ENCODE assay signal across 22 cellular contexts in genomic region chr7:6156734-6157133, GRCh38.
"Had no signal": no experiment of that assay in that cellular context is flagged by ENCODE, and none has a peak within 500 bp of the region (broad histone marks: within the 10 kb centered on the region; RNA-seq: fewer than 3 reads in every experiment).

No MANE protein-coding gene starts in this region.

- H3K9ac ChIP-seq: neural progenitor cell had no signal

- H3K4me3 Mint-ChIP-seq: immature natural killer cell; memory B cell; natural killer cell; neural progenitor cell; stimulated activated effector memory CD8-positive, alpha-beta T cell treated with anti-CD3 and anti-CD28 coated beads, Interleukin-12 subunit alpha, Interleukin-12 subunit beta, amount 100 ng/mL, for 72 hours had no signal

- H3K9me3 Mint-ChIP-seq: immature natural killer cell; memory B cell; natural killer cell; neural progenitor cell; stimulated activated effector memory CD8-positive, alpha-beta T cell treated with anti-CD3 and anti-CD28 coated beads, Interleukin-12 subunit alpha, Interleukin-12 subunit beta, amount 100 ng/mL, for 72 hours had no signal

- H3K27me3 ChIP-seq: neural progenitor cell, right atrium auricular region, tibial nerve, upper lobe of left lung had no signal

- H3K27me3 Mint-ChIP-seq: memory B cell had no signal

- H3K4me1 ChIP-seq: prostate gland had no signal

- H3K36me3 Mint-ChIP-seq: natural killer cell had no signal

- H3K9me3 ChIP-seq: prostate gland, right atrium auricular region, thoracic aorta, tibial nerve, upper lobe of left lung had no signal

- H3K4me1 Mint-ChIP-seq: memory B cell; natural killer cell; neural progenitor cell; stimulated activated effector memory CD8-positive, alpha-beta T cell treated with anti-CD3 and anti-CD28 coated beads, Interleukin-12 subunit alpha, Interleukin-12 subunit beta, amount 100 ng/mL, for 72 hours had no signal

- DNase-seq: dermis blood vessel endothelial cell; effector memory CD4-positive, alpha-beta T cell; hypothalamus; immature natural killer cell; islet precursor cell; kidney glomerular epithelial cell; left ventricle myocardium superior; natural killer cell; stimulated activated CD4-positive, alpha-beta T cell treated with anti-CD3 and anti-CD28 coated beads, Interleukin-2, amount 100 ng/mL, for 24 hours; stimulated activated CD4-positive, alpha-beta T cell treated with anti-CD3 and anti-CD28 coated beads, Interleukin-4, amount 100 ng/mL, for 24 hours; stimulated activated naive CD4-positive, alpha-beta T cell treated with Interleukin-2 at 50 U/mL for 16 hours; upper lobe of left lung had no signal

- H3K27ac Mint-ChIP-seq: memory B cell, natural killer cell, neural progenitor cell had no signal

- H3K27ac ChIP-seq: coronary artery, neural progenitor cell, prostate gland, right atrium auricular region, thoracic aorta, tibial nerve, upper lobe of left lung had no signal

- H3K4me3 ChIP-seq: coronary artery, lung, neural progenitor cell, prostate gland, right atrium auricular region, thoracic aorta, tibial nerve, upper lobe of left lung had no signal

- ATAC-seq: left ventricle myocardium superior; natural killer cell; sciatic nerve; stimulated activated effector memory CD8-positive, alpha-beta T cell treated with anti-CD3 and anti-CD28 coated beads, Interleukin-12 subunit alpha, Interleukin-12 subunit beta, amount 100 ng/mL, for 72 hours had no signal
